In the genomic region with DNA sequence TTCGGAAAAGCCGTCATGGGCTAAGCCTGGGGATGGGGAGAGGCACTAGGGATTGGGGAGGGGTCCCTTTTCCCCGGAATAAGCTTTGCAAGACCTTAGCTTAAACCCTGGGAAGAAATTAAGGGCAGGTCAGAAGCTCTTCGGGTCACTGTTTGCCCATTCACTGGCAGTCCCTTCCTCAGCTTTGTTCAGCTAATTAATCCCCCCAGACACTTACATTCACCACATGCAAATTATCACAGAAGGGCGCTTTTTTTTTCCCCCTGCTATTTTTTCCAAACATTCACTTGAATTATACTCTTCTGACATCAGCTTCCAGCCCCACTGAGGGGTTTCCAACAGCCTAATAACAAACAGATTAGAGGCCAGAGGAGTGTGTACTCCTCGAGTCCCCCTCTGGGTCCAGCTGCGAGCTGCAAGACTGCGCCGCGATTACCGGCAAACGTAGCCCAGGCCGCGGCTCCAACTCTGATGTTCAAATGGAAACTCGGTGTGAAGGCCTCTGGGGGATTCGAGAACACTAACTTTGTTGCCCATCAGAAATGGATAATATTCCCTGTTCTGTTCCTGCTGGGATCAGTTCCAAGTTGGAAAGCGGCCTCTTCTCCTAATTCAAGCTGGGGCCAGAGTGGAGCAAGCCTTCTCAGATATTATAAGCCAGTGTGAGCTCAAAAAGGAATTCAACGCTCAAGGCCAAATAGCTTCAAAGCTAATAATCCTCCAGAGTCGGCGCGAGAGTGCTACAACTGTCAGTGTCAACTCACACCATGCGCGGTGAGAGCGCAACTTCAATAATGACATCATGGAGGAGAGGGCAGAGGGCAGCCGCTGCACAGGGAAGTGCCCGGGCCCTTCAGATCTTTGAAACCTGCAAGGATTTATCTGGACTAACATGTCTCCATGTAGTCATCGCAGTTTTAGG, we compare ENCODE assay signal across 1 cellular context.
TF ChIP-seq lines count a peak whose summit lies in the region.

No MANE protein-coding gene starts in this region.

TF ChIP-seq in WTC11, 78 proteins besides CTCF, POLR2A, EP300 and RAD21:
- TF ChIP-seq, protein P1, sequence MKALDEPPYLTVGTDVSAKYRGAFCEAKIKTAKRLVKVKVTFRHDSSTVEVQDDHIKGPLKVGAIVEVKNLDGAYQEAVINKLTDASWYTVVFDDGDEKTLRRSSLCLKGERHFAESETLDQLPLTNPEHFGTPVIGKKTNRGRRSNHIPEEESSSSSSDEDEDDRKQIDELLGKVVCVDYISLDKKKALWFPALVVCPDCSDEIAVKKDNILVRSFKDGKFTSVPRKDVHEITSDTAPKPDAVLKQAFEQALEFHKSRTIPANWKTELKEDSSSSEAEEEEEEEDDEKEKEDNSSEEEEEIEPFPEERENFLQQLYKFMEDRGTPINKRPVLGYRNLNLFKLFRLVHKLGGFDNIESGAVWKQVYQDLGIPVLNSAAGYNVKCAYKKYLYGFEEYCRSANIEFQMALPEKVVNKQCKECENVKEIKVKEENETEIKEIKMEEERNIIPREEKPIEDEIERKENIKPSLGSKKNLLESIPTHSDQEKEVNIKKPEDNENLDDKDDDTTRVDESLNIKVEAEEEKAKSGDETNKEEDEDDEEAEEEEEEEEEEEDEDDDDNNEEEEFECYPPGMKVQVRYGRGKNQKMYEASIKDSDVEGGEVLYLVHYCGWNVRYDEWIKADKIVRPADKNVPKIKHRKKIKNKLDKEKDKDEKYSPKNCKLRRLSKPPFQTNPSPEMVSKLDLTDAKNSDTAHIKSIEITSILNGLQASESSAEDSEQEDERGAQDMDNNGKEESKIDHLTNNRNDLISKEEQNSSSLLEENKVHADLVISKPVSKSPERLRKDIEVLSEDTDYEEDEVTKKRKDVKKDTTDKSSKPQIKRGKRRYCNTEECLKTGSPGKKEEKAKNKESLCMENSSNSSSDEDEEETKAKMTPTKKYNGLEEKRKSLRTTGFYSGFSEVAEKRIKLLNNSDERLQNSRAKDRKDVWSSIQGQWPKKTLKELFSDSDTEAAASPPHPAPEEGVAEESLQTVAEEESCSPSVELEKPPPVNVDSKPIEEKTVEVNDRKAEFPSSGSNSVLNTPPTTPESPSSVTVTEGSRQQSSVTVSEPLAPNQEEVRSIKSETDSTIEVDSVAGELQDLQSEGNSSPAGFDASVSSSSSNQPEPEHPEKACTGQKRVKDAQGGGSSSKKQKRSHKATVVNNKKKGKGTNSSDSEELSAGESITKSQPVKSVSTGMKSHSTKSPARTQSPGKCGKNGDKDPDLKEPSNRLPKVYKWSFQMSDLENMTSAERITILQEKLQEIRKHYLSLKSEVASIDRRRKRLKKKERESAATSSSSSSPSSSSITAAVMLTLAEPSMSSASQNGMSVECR (CRISPR knock-in tag; IDR thresholded peaks at IDR 0.05; ENCODE audit: borderline replicate concordance) = no peak
- TF ChIP-seq HMGA2 (CRISPR knock-in tag; IDR thresholded peaks at IDR 0.05) = no peak
